1 cellular context compared by ENCODE assay signal in genomic region chr12:42360747-42361403, GRCh38.
TF ChIP-seq lines count a peak whose summit lies in the region.

No MANE protein-coding gene starts in this region.

TF ChIP-seq in GM12878, 131 proteins besides CTCF, POLR2A, EP300 and RAD21 (continued from another document):
- no peak for TF ChIP-seq ZBTB40 (IDR thresholded peaks at IDR 0.05; ENCODE audit: borderline replicate concordance)
- TF ChIP-seq TCF12 (IDR thresholded peaks at IDR 0.05; ENCODE audit: low read depth, low read length) = no peak
- TF ChIP-seq USF1 (IDR thresholded peaks at IDR 0.05; ENCODE audit: borderline replicate concordance, extremely low read length, insufficient read depth, low read depth, low read length) = no peak
- TF ChIP-seq JUNB (IDR thresholded peaks at IDR 0.05) = peak; percentile 53; the same call in 1 of the 2 replicates
- TF ChIP-seq FOXM1 (IDR thresholded peaks at IDR 0.05; ENCODE audit: low read depth, low read length) = 0 out of 2 replicates have a peak, but pooled peaks have one; percentile 34
- no peak for TF ChIP-seq FOXK2 (IDR thresholded peaks at IDR 0.05)
- no peak for TF ChIP-seq NFYA (IDR thresholded peaks at IDR 0.05; ENCODE audit: borderline replicate concordance, low read depth, low read length)
- TF ChIP-seq SMC3 (IDR thresholded peaks at IDR 0.05; ENCODE audit: borderline replicate concordance, low read length) = no peak
- peak; percentile 53 for TF ChIP-seq MEF2B (IDR thresholded peaks at IDR 0.05; ENCODE audit: partially characterized antibody, poor library complexity, severe bottlenecking)
- TF ChIP-seq RAD51 (IDR thresholded peaks at IDR 0.05) = no peak
- peak; percentile 47 for TF ChIP-seq RUNX3 (IDR thresholded peaks at IDR 0.05; ENCODE audit: low read length)
